Comparison of ENCODE assay signal across 23 cellular contexts in the genomic region with DNA sequence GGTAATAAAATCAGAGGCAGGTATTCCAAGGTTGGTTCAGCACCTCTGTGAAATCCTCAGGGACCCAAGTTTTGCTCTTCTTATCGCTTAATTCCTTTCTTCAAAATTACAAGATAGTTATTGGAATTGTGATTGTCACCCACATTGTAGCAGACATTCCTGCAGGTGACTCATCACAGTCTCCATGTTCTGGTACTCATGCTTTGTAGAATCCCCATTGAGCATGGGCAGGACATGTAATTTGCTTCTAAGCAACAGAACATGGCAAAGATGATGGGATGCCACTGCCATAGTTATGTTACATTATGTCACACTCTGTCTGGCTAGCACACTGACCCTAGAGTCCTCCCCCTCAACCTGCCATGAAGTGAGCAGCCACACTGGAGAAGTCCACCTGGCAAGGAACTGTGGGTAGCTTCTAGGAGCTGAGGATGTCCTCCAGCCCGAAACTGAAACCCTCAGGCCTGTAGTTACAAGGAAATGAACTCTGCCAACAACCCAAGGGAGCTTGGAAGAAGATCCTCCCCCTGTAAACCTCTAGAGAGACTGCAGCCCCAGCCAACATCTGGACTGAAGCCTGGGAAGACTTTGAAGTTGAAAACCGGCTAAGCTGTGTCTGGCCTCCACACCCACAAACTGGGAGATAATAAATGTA. TPM values are rescaled to one million over a fixed set of nuclear protein-coding genes. Genes with fewer than 3 reads are reported as not detected.
A peak's percentile ranks its signal among the peaks of the same experiment; 100 is the strongest.
DNase-seq lines count a peak whose midpoint lies in the region; ATAC-seq, FAIRE-seq and TF ChIP-seq lines count a peak whose summit lies in the region.
"Had no signal": no experiment of that assay in that cellular context is flagged by ENCODE, and none has a peak within 500 bp of the region (broad histone marks: within the 10 kb centered on the region; RNA-seq: fewer than 3 reads in every experiment).

No MANE protein-coding gene starts in this region.

- no peak overlapping the region for H4K12ac ChIP-seq in trophoblast cell (ENCODE audit: low read depth, low read length)

- H3K79me1 ChIP-seq in trophoblast cell (ENCODE audit: low read length), result peaks cover 22% of the 10 kb centered on the region

- H3K4me1 Mint-ChIP-seq in astrocyte (ENCODE audit: low read depth, unreplicated experiment), result peaks cover 24% of the 10 kb centered on the region
- peaks cover 2% of the 10 kb centered on the region for H3K4me1 Mint-ChIP-seq in activated T-helper 2 cell treated with anti-CD3 and anti-CD28 coated beads, Interferon-gamma antibody, Interleukin-2, Interleukin-4, amounts not matched to agents 10 μg/mL and 5 μg/mL and 100 μg/mL, durations not matched to agents 14 hours and 24 hours and 36 hours (ENCODE audit: low read depth)
- H3K4me1 Mint-ChIP-seq: IgD-negative memory B cell had no signal

- H3K36me3 Mint-ChIP-seq in astrocyte (ENCODE audit: low read depth, unreplicated experiment), result no peaks in the 10 kb centered on the region
- no peaks in the 10 kb centered on the region for H3K36me3 Mint-ChIP-seq in activated T-helper 2 cell treated with anti-CD3 and anti-CD28 coated beads, Interferon-gamma antibody, Interleukin-2, Interleukin-4, amounts not matched to agents 10 μg/mL and 5 μg/mL and 100 μg/mL, durations not matched to agents 14 hours and 24 hours and 36 hours (ENCODE audit: low read depth)
- H3K36me3 Mint-ChIP-seq: activated naive CD8-positive, alpha-beta T cell; IgD-negative memory B cell; natural killer cell had no signal

- H3K79me2 ChIP-seq in astrocyte (ENCODE audit: insufficient read depth, low read length) (no peaks in the 10 kb centered on the region), trophoblast cell (ENCODE audit: control insufficient read depth, insufficient read depth, low read length, poor library complexity) (peaks cover 2% of the 10 kb centered on the region)

- no peak for TF ChIP-seq CTCF in astrocyte (IDR thresholded peaks at IDR 0.05; ENCODE audit: insufficient read depth, low read depth, low read length)
- TF ChIP-seq CTCF in psoas muscle (IDR thresholded peaks at IDR 0.05), result no peak

- H2BK5ac ChIP-seq in trophoblast cell (ENCODE audit: low read depth, low read length, poor library complexity), result no peak overlapping the region

- H3K23ac ChIP-seq in trophoblast cell (ENCODE audit: low read length), result no peak overlapping the region

- H3K9me3 ChIP-seq in astrocyte (ENCODE audit: insufficient read depth, low read depth, low read length), result no peaks in the 10 kb centered on the region
- no peaks in the 10 kb centered on the region for H3K9me3 ChIP-seq in trophoblast cell (ENCODE audit: insufficient read depth, low read depth, low read length)
- no peaks in the 10 kb centered on the region for H3K9me3 ChIP-seq in psoas muscle

- H3K14ac ChIP-seq in trophoblast cell (ENCODE audit: low read length), result no peak overlapping the region

- no peak overlapping the region for H3K18ac ChIP-seq in trophoblast cell (ENCODE audit: low read length)

- H3K27ac Mint-ChIP-seq in astrocyte (ENCODE audit: unreplicated experiment), result peak overlapping the region; percentile 76
- no peak overlapping the region for H3K27ac Mint-ChIP-seq in activated T-helper 2 cell treated with anti-CD3 and anti-CD28 coated beads, Interferon-gamma antibody, Interleukin-2, Interleukin-4, amounts not matched to agents 10 μg/mL and 5 μg/mL and 100 μg/mL, durations not matched to agents 14 hours and 24 hours and 36 hours
- H3K27ac Mint-ChIP-seq: activated naive CD8-positive, alpha-beta T cell; IgD-negative memory B cell; natural killer cell had no signal

- H3K4me1 ChIP-seq in astrocyte (ENCODE audit: insufficient read depth, low read length) (peaks cover 5% of the 10 kb centered on the region), trophoblast cell (ENCODE audit: control insufficient read depth in 1 of 2, insufficient read depth in 2 of 2, low read length in 2 of 2) (peaks cover 8 to 9% of the 10 kb centered on the region in 2 experiments), psoas muscle (no peaks in the 10 kb centered on the region)

- ATAC-seq in HG02973 (IDR thresholded peaks at IDR 0.05; ENCODE audit: unreplicated experiment) (no peak), psoas muscle (no peak)
- ATAC-seq: HCT116, natural killer cell, Panc1 had no signal

- H4K91ac ChIP-seq in trophoblast cell (ENCODE audit: low read depth, low read length), result peak overlapping the region; percentile 66

- H3K4ac ChIP-seq in trophoblast cell (ENCODE audit: low read depth, low read length), result no peak overlapping the region

- H3K9me3 Mint-ChIP-seq in astrocyte (ENCODE audit: unreplicated experiment), result no peaks in the 10 kb centered on the region
- no peaks in the 10 kb centered on the region for H3K9me3 Mint-ChIP-seq in activated T-helper 2 cell treated with anti-CD3 and anti-CD28 coated beads, Interferon-gamma antibody, Interleukin-2, Interleukin-4, amounts not matched to agents 10 μg/mL and 5 μg/mL and 100 μg/mL, durations not matched to agents 14 hours and 24 hours and 36 hours

- WGBS in trophoblast cell (ENCODE audit: extremely low coverage, insufficient coverage, insufficient read length), result no CpG with 5 or more reads among the region's 3 CpGs
- 54 to 65% (median 59%) methylated on average over 3 of the region's 3 CpGs for WGBS in psoas muscle, 3 donors

- peak overlapping the region; percentile 2 for H2AK5ac ChIP-seq in trophoblast cell (ENCODE audit: low read length)

- H4K20me1 ChIP-seq in astrocyte (ENCODE audit: insufficient read depth, low read length), result no peaks in the 10 kb centered on the region

- H4K8ac ChIP-seq in trophoblast cell (ENCODE audit: low read depth, low read length), result no peak overlapping the region

- no peaks in the 10 kb centered on the region for H3K27me3 Mint-ChIP-seq in astrocyte (ENCODE audit: low read depth, unreplicated experiment)
- H3K27me3 Mint-ChIP-seq in activated T-helper 2 cell treated with anti-CD3 and anti-CD28 coated beads, Interferon-gamma antibody, Interleukin-2, Interleukin-4, amounts not matched to agents 10 μg/mL and 5 μg/mL and 100 μg/mL, durations not matched to agents 14 hours and 24 hours and 36 hours (ENCODE audit: low read depth), result peaks cover 15% of the 10 kb centered on the region
- H3K27me3 Mint-ChIP-seq: IgD-negative memory B cell had no signal

- FAIRE-seq in astrocyte (lab: Jason Lieb, UNC), result no peak

- DNase-seq in HT1080 (ENCODE audit: low read depth) (peak; percentile 17), astrocyte (ENCODE audit: low read depth) (no peak), fibroblast of the conjunctiva (ENCODE audit: low read depth) (peak; percentile 35), trophoblast cell (peak in 1 of 2 donors; percentile 19), psoas muscle (no peak), RKO (ENCODE audit: low spot score) (no peak)
- DNase-seq in activated T-helper 2 cell treated with anti-CD3 and anti-CD28 coated beads, Interferon-gamma antibody, Interleukin-2, Interleukin-4, amounts not matched to agents 10 μg/mL and 5 μg/mL and 100 μg/mL, durations not matched to agents 14 hours and 24 hours and 36 hours (ENCODE audit: low spot score), result no peak
- DNase-seq: activated CD4-positive, CD25-positive, alpha-beta regulatory T cell treated with anti-CD3 and anti-CD28 coated beads, Interleukin-2, amount 50 U/mL, for 72 hours; AML-193; foreskin melanocyte; hypothalamus; islet precursor cell; natural killer cell; NCI-H187 treated with DMSO at 0.1 percent for 48 hours; NCI-H345; stimulated activated CD4-positive, alpha-beta T cell treated with anti-CD3 and anti-CD28 coated beads, Interleukin-4, amount 100 ng/mL, for 24 hours had no signal

- intact Hi-C loops in activated T-helper 2 cell treated with anti-CD3 and anti-CD28 coated beads, Interferon-gamma antibody, Interleukin-2, Interleukin-4, amounts not matched to agents 10 μg/mL and 5 μg/mL and 100 μg/mL, durations not matched to agents 14 hours and 24 hours and 36 hours (cut with micrococcal nuclease), result no loop called here
- intact Hi-C loops in psoas muscle (cut with DNase I), result no loop called here

- H3K4me2 ChIP-seq in astrocyte (ENCODE audit: low read length) (no peak overlapping the region), trophoblast cell (ENCODE audit: low read length) (no peak overlapping the region)

- H3K36me3 ChIP-seq in astrocyte (ENCODE audit: insufficient read depth, low read length) (no peaks in the 10 kb centered on the region), trophoblast cell (ENCODE audit: control insufficient read depth in 1 of 2, insufficient read depth in 2 of 2, low read length in 2 of 2) (no peaks in the 10 kb centered on the region), psoas muscle (ENCODE audit: insufficient read depth in 1 of 2, low read depth in 1 of 2) (no peaks in the 10 kb centered on the region)
- H3K36me3 ChIP-seq: cardiac muscle cell had no signal

- H3K27me3 ChIP-seq in astrocyte (ENCODE audit: insufficient read depth, low read length), result no peaks in the 10 kb centered on the region
- no peaks in the 10 kb centered on the region for H3K27me3 ChIP-seq in trophoblast cell (ENCODE audit: insufficient read depth, low read length)
- no peaks in the 10 kb centered on the region for H3K27me3 ChIP-seq in psoas muscle (ENCODE audit: insufficient read depth in 3 of 3, low read length in 2 of 3)
- H3K27me3 ChIP-seq: cardiac muscle cell had no signal

- peak overlapping the region; percentile 56 for H2BK120ac ChIP-seq in trophoblast cell (ENCODE audit: insufficient read depth, low read length, poor library complexity)

- H3K9ac ChIP-seq in astrocyte (ENCODE audit: low read length) (no peak overlapping the region), trophoblast cell (ENCODE audit: low read length) (no peak overlapping the region)

- H3K4me3 Mint-ChIP-seq in astrocyte (ENCODE audit: unreplicated experiment), result no peak overlapping the region
- H3K4me3 Mint-ChIP-seq in activated T-helper 2 cell treated with anti-CD3 and anti-CD28 coated beads, Interferon-gamma antibody, Interleukin-2, Interleukin-4, amounts not matched to agents 10 μg/mL and 5 μg/mL and 100 μg/mL, durations not matched to agents 14 hours and 24 hours and 36 hours (ENCODE audit: low read depth), result no peak overlapping the region
- H3K4me3 Mint-ChIP-seq: activated naive CD8-positive, alpha-beta T cell; IgD-negative memory B cell; natural killer cell had no signal

- no peak overlapping the region for H2AFZ ChIP-seq in astrocyte (ENCODE audit: low read depth, low read length)
- H2AFZ ChIP-seq in trophoblast cell (ENCODE audit: insufficient read depth, low read length, poor library complexity), result no peak overlapping the region

- H2BK12ac ChIP-seq in trophoblast cell (ENCODE audit: low read length), result peak overlapping the region; percentile 34

- H3K4me3 ChIP-seq in astrocyte (ENCODE audit: insufficient read depth, low read depth, low read length) (no peak overlapping the region), trophoblast cell (ENCODE audit: low read depth, low read length) (no peak overlapping the region), psoas muscle (no peak overlapping the region)
- H3K4me3 ChIP-seq: cardiac muscle cell had no signal

- H3K27ac ChIP-seq in astrocyte (ENCODE audit: low read depth, low read length), result no peak overlapping the region
- H3K27ac ChIP-seq in trophoblast cell (ENCODE audit: low read depth, low read length), result no peak overlapping the region
- H3K27ac ChIP-seq in psoas muscle, result no peak overlapping the region
- H3K27ac ChIP-seq: cardiac muscle cell, HL-60 had no signal

RNA-seq across cellular contexts. Expression of gene GUCY1A1, which starts 58.3 kb away (rescaled TPM):
- 1.00 and 1.4 TPM in 2 replicates for total RNA-seq in HT1080 (2014; rRNA removed; shearing (Covaris generic))
- 0.34 and 0.60 TPM in 2 replicates for polyA plus RNA-seq in HT1080 (2015; cell fraction: cytosol; rRNA removed)
- polyA plus RNA-seq in HT1080 (2015; cell fraction: nucleus; rRNA removed), result 0.51 and 0.83 TPM in 2 replicates
- total RNA-seq in astrocyte (0.48 and 1.0 TPM in 2 replicates), psoas muscle (10 to 100 TPM in 1 of 4 donors, 1 to 10 TPM in 3; 6.8 to 16.4 (median 8.0) TPM)
- 24.7 and 25.9 TPM in 2 replicates for polyA plus RNA-seq in trophoblast cell (2013)
- total RNA-seq in activated T-helper 2 cell treated with anti-CD3 and anti-CD28 coated beads, Interferon-gamma antibody, Interleukin-2, Interleukin-4, amounts not matched to agents 10 μg/mL and 5 μg/mL and 100 μg/mL, durations not matched to agents 14 hours and 24 hours and 36 hours, result not detected in 2 replicates
- 1 to 10 TPM; 1.5 to 4.7 (median 2.3) TPM for polyA plus RNA-seq in psoas muscle
- polyA plus RNA-seq: IgD-negative memory B cell had no signal

Comparison
In these comparisons a context has a peak if more than half of its experiments do, and no peak if none do; other contexts are left out.
1. DNase-seq: peak in HT1080 (single experiment) and fibroblast of the conjunctiva (single experiment); none in astrocyte (single experiment), activated T-helper 2 cell treated with anti-CD3 and anti-CD28 coated beads, Interferon-gamma antibody, Interleukin-2, Interleukin-4, amounts not matched to agents 10 μg/mL and 5 μg/mL and 100 μg/mL, durations not matched to agents 14 hours and 24 hours and 36 hours (single experiment), psoas muscle (0 of 2) and RKO (single experiment).